In genomic region chr19:34713262-34713637, GRCh38 we compare ENCODE assay signal across 11 cellular contexts. TPM values are rescaled to one million over a fixed set of nuclear protein-coding genes. Genes with fewer than 3 reads are reported as not detected.
"Had no signal": no experiment of that assay in that cellular context is flagged by ENCODE, and none has a peak within 500 bp of the region (broad histone marks: within the 10 kb centered on the region; RNA-seq: fewer than 3 reads in every experiment).

No MANE protein-coding gene starts in this region.

- H3K9me3 Mint-ChIP-seq: activated T-helper 17 cell treated with anti-CD3 and anti-CD28 coated beads, Interleukin-2, amount 50 U/mL, for 72 hours had no signal

- H3K4me3 Mint-ChIP-seq: activated B cell treated with CpG ODN at 0.5 μM for 24 hours; activated CD4-positive, alpha-beta T cell treated with anti-CD3 and anti-CD28 coated beads, Interleukin-2, amount 10 ng/mL, durations not matched to agents 24 days and 14 days; activated naive CD4-positive, alpha-beta T cell treated with anti-CD3 and anti-CD28 coated beads for 36 hours; activated naive CD8-positive, alpha-beta T cell; activated T-helper 17 cell treated with anti-CD3 and anti-CD28 coated beads, Interleukin-2, amount 50 U/mL, for 72 hours; T-helper 17 cell had no signal

- H3K4me1 Mint-ChIP-seq: activated B cell treated with CpG ODN at 0.5 μM for 24 hours; activated CD4-positive, alpha-beta T cell treated with anti-CD3 and anti-CD28 coated beads, Interleukin-2, amount 10 ng/mL, durations not matched to agents 24 days and 14 days; activated T-helper 17 cell treated with anti-CD3 and anti-CD28 coated beads, Interleukin-2, amount 50 U/mL, for 72 hours had no signal

- H3K27me3 ChIP-seq: adrenal gland had no signal

- H3K4me3 ChIP-seq: adrenal gland had no signal

- H3K27ac Mint-ChIP-seq: activated B cell treated with CpG ODN at 0.5 μM for 24 hours; activated CD4-positive, alpha-beta T cell treated with anti-CD3 and anti-CD28 coated beads, Interleukin-2, amount 10 ng/mL, durations not matched to agents 24 days and 14 days; activated naive CD4-positive, alpha-beta T cell treated with anti-CD3 and anti-CD28 coated beads for 36 hours; activated naive CD8-positive, alpha-beta T cell; activated T-helper 17 cell treated with anti-CD3 and anti-CD28 coated beads, Interleukin-2, amount 50 U/mL, for 72 hours; T-helper 17 cell had no signal

- DNase-seq: activated B cell treated with CpG ODN at 0.5 μM for 24 hours, activated gamma-delta T cell had no signal

- H3K36me3 ChIP-seq: adrenal gland had no signal

- H3K4me1 ChIP-seq: adrenal gland had no signal

- H3K27ac ChIP-seq: adrenal gland had no signal

RNA-seq across cellular contexts. Expression of gene SCGB2B2, which starts 36.3 kb away (rescaled TPM):
- total RNA-seq: MCF 10A, PC-3, SK-MEL-5 had no signal

RNA-seq across cellular contexts. Expression of gene ZNF599, which starts 59.8 kb away (rescaled TPM):
- total RNA-seq: PC-3 had no signal
